In the genomic region with DNA sequence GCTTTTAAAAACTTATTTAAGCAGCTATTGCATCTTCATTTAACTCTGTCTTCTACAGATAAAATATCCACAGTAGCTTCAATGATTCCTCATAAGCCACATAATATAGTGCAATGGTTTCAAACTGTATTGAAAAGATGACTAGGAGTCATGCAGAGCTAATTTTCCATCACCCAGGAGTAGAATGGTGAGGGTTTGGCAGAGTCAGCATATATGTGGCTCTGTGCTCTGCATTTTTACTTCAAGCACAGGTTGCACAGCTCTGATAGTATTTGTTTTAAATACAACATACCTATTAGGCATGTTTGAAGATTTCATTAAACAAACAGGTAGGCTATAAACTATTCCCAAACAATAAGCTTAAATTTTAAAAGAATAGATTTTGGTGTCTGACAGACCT, we compare ENCODE assay signal across 7 cellular contexts.
"Had no signal": no experiment of that assay in that cellular context is flagged by ENCODE, and none has a peak within 500 bp of the region (broad histone marks: within the 10 kb centered on the region; RNA-seq: fewer than 3 reads in every experiment).

No MANE protein-coding gene starts in this region.

- FAIRE-seq: H1, H54, HTR-8/SVneo had no signal

- H3K4me2 ChIP-seq: GM23338 had no signal

- DNase-seq: H9, HCEC 1CT, KBM-7 had no signal

- H2AFZ ChIP-seq: GM23338 had no signal

- ATAC-seq: GM23338 had no signal

- H3K4me3 ChIP-seq: GM23338 had no signal
